ENCODE assay signal across 8 cellular contexts in the genomic region with DNA sequence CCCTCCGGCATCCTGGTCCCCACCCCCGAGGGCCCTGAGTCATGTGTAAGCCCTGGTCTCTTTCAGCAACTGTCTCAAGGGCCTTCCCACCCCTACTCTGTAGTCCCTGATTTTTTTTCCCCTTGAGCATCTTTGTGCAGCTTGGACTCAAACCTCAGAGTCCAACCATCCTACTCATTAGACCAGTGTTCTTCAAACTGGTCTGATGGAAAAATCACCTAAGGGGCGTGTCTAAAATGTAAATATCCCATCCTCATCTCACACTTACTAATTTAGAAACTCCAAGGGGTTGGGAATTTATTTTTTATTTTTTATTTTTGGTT. TPM values are rescaled to one million over a fixed set of nuclear protein-coding genes. Genes with fewer than 3 reads are reported as not detected.
DNase-seq lines count a peak whose midpoint lies in the region; ATAC-seq, FAIRE-seq and TF ChIP-seq lines count a peak whose summit lies in the region.

No MANE protein-coding gene starts in this region.

- peak overlapping the region; percentile 94 for H3K9ac ChIP-seq in NT2/D1 (ENCODE audit: insufficient read length, low read depth)

- H3K27ac Mint-ChIP-seq in osteocyte (ENCODE audit: unreplicated experiment), result peak overlapping the region; percentile 97

- TF ChIP-seq CTCF in osteocyte (IDR thresholded peaks at IDR 0.05), result no peak

- H3K27me3 ChIP-seq in NT2/D1 (ENCODE audit: insufficient read depth, insufficient read length), result no peaks in the 10 kb centered on the region
- H3K27me3 ChIP-seq in effector memory CD4-positive, alpha-beta T cell (replicated peaks; ENCODE audit: control insufficient read depth, insufficient read depth, low read length, poor library complexity, severe bottlenecking), result no peaks in the 10 kb centered on the region

- ATAC-seq in sciatic nerve, result no peak
- ATAC-seq in GM18868 (IDR thresholded peaks at IDR 0.05; ENCODE audit: unreplicated experiment), result no peak

- no peak for TF ChIP-seq POLR2A in GM12891 (IDR thresholded peaks at IDR 0.05; ENCODE audit: low read depth, low read length)

- H3K4me3 Mint-ChIP-seq in osteocyte (ENCODE audit: unreplicated experiment), result peak overlapping the region; percentile 96

- H3K27ac ChIP-seq in effector memory CD4-positive, alpha-beta T cell (ENCODE audit: insufficient read depth, low read length, poor library complexity, severe bottlenecking), result peak overlapping the region; percentile 73

- H3K4me1 Mint-ChIP-seq in osteocyte (ENCODE audit: unreplicated experiment), result peaks cover 36% of the 10 kb centered on the region

- intact Hi-C loops in sciatic nerve (cut with DNase I), result no loop called here

- H3K9me3 ChIP-seq in NT2/D1 (ENCODE audit: insufficient read depth, low read length), result no peaks in the 10 kb centered on the region
- no peaks in the 10 kb centered on the region for H3K9me3 ChIP-seq in effector memory CD4-positive, alpha-beta T cell (ENCODE audit: control insufficient read depth, low read length)

- H3K27me3 Mint-ChIP-seq in osteocyte (ENCODE audit: unreplicated experiment), result no peaks in the 10 kb centered on the region

- peaks cover 8% of the 10 kb centered on the region for H3K4me1 ChIP-seq in NT2/D1 (ENCODE audit: insufficient read depth, insufficient read length)
- H3K4me1 ChIP-seq in effector memory CD4-positive, alpha-beta T cell (ENCODE audit: control insufficient read depth, insufficient read depth, low read length, poor library complexity, severe bottlenecking), result peaks cover 7% of the 10 kb centered on the region

- H3K36me3 ChIP-seq in NT2/D1 (ENCODE audit: insufficient read depth, insufficient read length, low read length), result peaks cover 35% of the 10 kb centered on the region
- no peaks in the 10 kb centered on the region for H3K36me3 ChIP-seq in effector memory CD4-positive, alpha-beta T cell (ENCODE audit: control insufficient read depth, insufficient read depth, low read length)

- peaks cover 7% of the 10 kb centered on the region for H3K36me3 Mint-ChIP-seq in osteocyte (ENCODE audit: unreplicated experiment)

- peak overlapping the region; percentile 87 for H3K4me3 ChIP-seq in NT2/D1 (ENCODE audit: insufficient read length, low read depth)
- peak overlapping the region; percentile 69 for H3K4me3 ChIP-seq in effector memory CD4-positive, alpha-beta T cell (ENCODE audit: insufficient read depth, low read depth, low read length, poor library complexity, severe bottlenecking)

- FAIRE-seq in GM12891 (lab: Jason Lieb, UNC), result peak; percentile 47

- DNase-seq in GM12891 (ENCODE audit: insufficient read length, low spot score) (no peak), NT2/D1 (ENCODE audit: low read depth, low spot score) (no peak), osteocyte (ENCODE audit: extremely low spot score, unreplicated experiment) (no peak), MV-4-11 (lab: John Stamatoyannopoulos, UW) (no peak), HK-2 (ENCODE audit: unreplicated experiment) (no peak), sciatic nerve (ENCODE audit: low spot score) (no peak)
- no peak for DNase-seq in effector memory CD4-positive, alpha-beta T cell

- H3K9me3 Mint-ChIP-seq in osteocyte (ENCODE audit: unreplicated experiment), result no peaks in the 10 kb centered on the region

TF ChIP-seq in GM12891, 5 proteins besides CTCF, POLR2A, EP300 and RAD21:
- TF ChIP-seq POLR2AphosphoS5 (IDR thresholded peaks at IDR 0.05; ENCODE audit: low read depth, low read length) (no peak), POU2F2 (IDR thresholded peaks at IDR 0.05; ENCODE audit: low read depth, low read length) (no peak)

RNA-seq across cellular contexts. Expression of a gene that starts 0.6 kb away (rescaled TPM):
- 40.9 TPM for polyA plus RNA-seq in GM12891 (2012; ENCODE audit: low read depth, missing spikeins)
- 60.3 TPM in 2 replicates for total RNA-seq in osteocyte
- total RNA-seq in sciatic nerve, result 38.3 TPM

RNA-seq across cellular contexts. Expression of a gene that starts 4.7 kb away (rescaled TPM):
- 33.3 TPM for polyA plus RNA-seq in GM12891 (2012; ENCODE audit: low read depth, missing spikeins)
- total RNA-seq in osteocyte (49.3 and 49.5 TPM in 2 replicates), sciatic nerve (32.5 TPM)

RNA-seq across cellular contexts. Expression of a gene that starts 52.3 kb away (rescaled TPM):
- polyA plus RNA-seq in GM12891 (2012; ENCODE audit: low read depth, missing spikeins), result 16.4 TPM
- total RNA-seq in osteocyte (42.0 and 44.4 TPM in 2 replicates), sciatic nerve (63.5 TPM)

RNA-seq across cellular contexts. Expression of a gene that starts 56.4 kb away (rescaled TPM):
- 26.9 TPM for polyA plus RNA-seq in GM12891 (2012; ENCODE audit: low read depth, missing spikeins)
- total RNA-seq in osteocyte, result 21.7 and 23.6 TPM in 2 replicates
- total RNA-seq in sciatic nerve, result 17.7 TPM
